In genomic region chr7:73845701-73846195, GRCh38 we compare ENCODE assay signal across 1 cellular context.
TF ChIP-seq lines count a peak whose summit lies in the region.

No MANE protein-coding gene starts in this region.

TF ChIP-seq in GM12878, 131 proteins besides CTCF, POLR2A, EP300 and RAD21:
- TF ChIP-seq CREM (IDR thresholded peaks at IDR 0.05; ENCODE audit: low read depth) (peak; percentile 27; the same call in 1 of the 2 replicates), USF1 (IDR thresholded peaks at IDR 0.05; ENCODE audit: borderline replicate concordance, extremely low read length, insufficient read depth, low read depth, low read length) (peak; percentile 45), ATF7 (IDR thresholded peaks at IDR 0.05; ENCODE audit: low read depth) (peak; percentile 53), SPI1 (IDR thresholded peaks at IDR 0.05; ENCODE audit: borderline replicate concordance, insufficient read depth, low read depth, low read length) (peak; percentile 50; the same call in 1 of the 2 replicates), RAD51 (IDR thresholded peaks at IDR 0.05) (peak; percentile 75), PKNOX1 (IDR thresholded peaks at IDR 0.05) (peak; percentile 90), PAX5 (IDR thresholded peaks at IDR 0.05; ENCODE audit: borderline replicate concordance, low read depth, low read length) (0 out of 2 replicates have a peak, but pooled peaks have one; percentile 33), RELB (IDR thresholded peaks at IDR 0.05; ENCODE audit: low read depth) (0 out of 2 replicates have a peak, but pooled peaks have one; percentile 15), PBX3 (IDR thresholded peaks at IDR 0.05; ENCODE audit: insufficient replicate concordance, low read depth, low read length) (peak; percentile 72), CREB1 (IDR thresholded peaks at IDR 0.05; ENCODE audit: low read depth) (0 out of 2 replicates have a peak, but pooled peaks have one; percentile 34)
